Comparison of ENCODE assay signal across 1 cellular context in genomic region chr15:71410347-71410746, GRCh38.
TF ChIP-seq lines count a peak whose summit lies in the region.

No MANE protein-coding gene starts in this region.

TF ChIP-seq in HCT116, 20 proteins besides CTCF, POLR2A, EP300 and RAD21 (continued from another document):
- no peak for TF ChIP-seq YY1 (IDR thresholded peaks at IDR 0.05; ENCODE audit: extremely low read depth, insufficient replicate concordance, low read depth, low read length)
